ENCODE assay signal across 8 cellular contexts in the genomic region with DNA sequence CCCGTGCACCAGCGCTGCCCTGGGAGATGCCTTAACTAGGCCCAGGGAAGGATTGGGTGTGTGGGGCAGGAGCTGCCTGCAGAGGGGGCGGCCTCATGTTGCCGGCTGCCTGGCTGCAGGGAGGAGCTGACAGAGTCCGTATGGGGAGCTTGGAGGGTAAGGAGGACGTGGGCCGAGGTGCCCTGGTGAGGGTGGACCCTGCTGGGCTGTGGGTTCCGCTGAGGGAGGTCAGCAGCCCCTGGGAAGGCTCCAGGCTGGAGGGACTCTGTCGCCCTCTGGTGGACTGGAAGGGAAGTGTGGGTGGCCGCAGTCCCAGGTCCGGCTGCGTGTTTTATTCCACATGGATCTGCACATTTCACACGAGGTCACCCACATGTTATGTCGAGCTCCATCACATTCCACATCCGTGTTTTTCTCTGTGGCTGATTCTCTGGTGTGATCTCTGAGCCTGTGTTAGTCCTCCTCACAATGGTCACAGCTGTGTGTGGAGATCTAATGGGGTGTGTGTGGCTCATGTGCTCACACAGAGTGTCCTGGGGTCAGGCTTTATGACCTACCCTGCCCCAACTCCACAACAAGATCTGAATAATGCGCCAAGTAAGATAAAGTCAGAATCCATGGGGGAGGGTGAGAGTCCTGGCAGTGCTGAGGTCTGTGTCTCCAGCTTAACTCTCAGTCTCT. TPM values are rescaled to one million over a fixed set of nuclear protein-coding genes. Genes with fewer than 3 reads are reported as not detected.
DNase-seq lines count a peak whose midpoint lies in the region; ATAC-seq, FAIRE-seq and TF ChIP-seq lines count a peak whose summit lies in the region.

No MANE protein-coding gene starts in this region.

- peaks cover 0 to 4% of the 10 kb centered on the region in 2 experiments; a peak in 1 of 4 replicates for H3K27me3 ChIP-seq in GM12878 (replicated peaks in 1 of 2; ENCODE audit: control insufficient read depth in 2 of 2, insufficient read depth in 2 of 2, low read length in 1 of 2)

- in situ Hi-C loops in SK-MEL-5 (cut with HindIII; ENCODE audit: low pct_unique_long_range_greater_than_20kb, low sequenced_read_pairs), result no loop called here
- in situ Hi-C loops in GM12878 (cut with MboI), result no loop called here

- SMC1A ChIA-PET in GM12878 (lab: Charles Lee; ENCODE audit: uncharacterized antibody, unreplicated experiment), result interaction anchor here (1.1 kb wide), 2 partner anchors 30 to 147 kb away, joined by 4 to 5 read pairs; no protein-coding TSS in a partner anchor

- WGBS in GM12878 (ENCODE audit: insufficient coverage, insufficient replicate concordance, low lambda C conversion rate, missing lambda C conversion rate), result 8% methylated on average over 16 of the region's 16 CpGs

- H3K4me2 ChIP-seq in GM12878 (ENCODE audit: control insufficient read depth, insufficient read depth), result no peak overlapping the region

- H3K9me3 ChIP-seq in GM12878 (replicated peaks; ENCODE audit: control insufficient read depth, insufficient read depth, low read length), result no peaks in the 10 kb centered on the region

- H2AFZ ChIP-seq in GM12878 (ENCODE audit: control insufficient read depth, low read depth, low read length), result no peak overlapping the region

- no peak for TF ChIP-seq POLR2A in GM12878 (IDR thresholded peaks at IDR 0.05; ENCODE audit: low read depth, low read length)

- BruUV-seq in GM12878 (replicated peaks; lab: Mats Ljungman, UMichigan), result no TSS peak

- POLR2A ChIA-PET in AG04449 (lab: Yijun Ruan, JAX), result no interaction called here
- POLR2A ChIA-PET in GM12878 (lab: Charles Lee), result no interaction called here

- no peaks in the 10 kb centered on the region for H4K20me1 ChIP-seq in GM12878 (ENCODE audit: control insufficient read depth, insufficient read depth)

- intact Hi-C loops in GM12878 (cut with micrococcal nuclease; ENCODE audit: unreplicated experiment), result loop anchor here (1.0 kb wide), 2 partner anchors 33 to 146 kb away; no protein-coding TSS in a partner anchor

- DNase-seq in AG04449 (ENCODE audit: low read depth, low spot score), result no peak
- peak; percentile 39 for DNase-seq in SK-MEL-5 (ENCODE audit: low read depth, low spot score)
- no peak for DNase-seq in GM12878 (ENCODE audit: low read depth, low spot score)
- DNase-seq in left lobe of liver (ENCODE audit: low spot score), result no peak
- DNase-seq in stimulated activated CD8-positive, alpha-beta memory T cell treated with anti-CD3 and anti-CD28 coated beads, Interleukin-2, amount 100 ng/mL, for 1 hour (ENCODE audit: low read depth in 2 of 2), result peak; percentile 10 to 14

- TF ChIP-seq CTCF in AG04449 (IDR thresholded peaks at IDR 0.05; ENCODE audit: insufficient read depth, low read length, missing control alignments), result peak; percentile 86
- TF ChIP-seq CTCF in GM12874 (IDR thresholded peaks at IDR 0.05; ENCODE audit: insufficient read depth, low read depth, low read length), result peak; percentile 98
- TF ChIP-seq CTCF in GM12878 (IDR thresholded peaks at IDR 0.05 in 2 of 3, conservative IDR thresholded peaks at IDR 0.05 in 1 of 3; ENCODE audit: control insufficient read depth in 2 of 3, extremely low read depth in 1 of 3, insufficient read depth in 1 of 3, low read depth in 3 of 3, low read length in 3 of 3), result peak; percentile 80 to 96 (median 91)

- H3K36me3 ChIP-seq in GM12878 (ENCODE audit: control insufficient read depth in 2 of 2, insufficient read depth in 2 of 2, low read length in 1 of 2), result no peaks in the 10 kb centered on the region

- ATAC-seq in GM12878, result peak; percentile 83
- peak; percentile 93 for ATAC-seq in left lobe of liver
- ATAC-seq in HG03039 (IDR thresholded peaks at IDR 0.05; ENCODE audit: unreplicated experiment), result no peak
- no peak for ATAC-seq in HG03025 (IDR thresholded peaks at IDR 0.05; ENCODE audit: low FRiP score, unreplicated experiment)

- CTCF ChIA-PET in AG04449 (lab: Yijun Ruan, JAX), result interaction anchor here (0.5 to 3.3 kb wide), 28 partner anchors 10 to 1514 kb away, joined by 3 to 34 read pairs (median 5); no protein-coding TSS in a partner anchor
- CTCF ChIA-PET in GM12878 (lab: Yijun Ruan, JAX), result interaction anchor here (0.6 to 3.3 kb wide), 14 partner anchors 9 to 162 kb away, joined by 3 to 31 read pairs (median 4); no protein-coding TSS in a partner anchor

- H3K4me3 ChIP-seq in AG04449 (ENCODE audit: low read depth, low read length) (no peak overlapping the region), GM12878 (no peak overlapping the region)

- peak; percentile 57 for TF ChIP-seq RAD21 in GM12878 (IDR thresholded peaks at IDR 0.05; ENCODE audit: insufficient read depth, low read depth, low read length)

- TF ChIP-seq EP300 in GM12878 (IDR thresholded peaks at IDR 0.05; ENCODE audit: borderline replicate concordance in 1 of 2, control insufficient read depth in 1 of 2, low read depth in 2 of 2, low read length in 2 of 2), result no peak

- no peak overlapping the region for H3K9ac ChIP-seq in GM12878 (ENCODE audit: control insufficient read depth, insufficient read depth, low read length)

- no peaks in the 10 kb centered on the region for H3K79me2 ChIP-seq in GM12878 (ENCODE audit: control insufficient read depth, insufficient read depth, low read length)

- H3K4me1 ChIP-seq in GM12878 (ENCODE audit: control insufficient read depth, insufficient read depth, low read length), result no peaks in the 10 kb centered on the region

- RAD21 ChIA-PET in GM12878 (lab: Charles Lee; ENCODE audit: unreplicated experiment), result no interaction called here

- H3K27ac ChIP-seq in GM12878 (ENCODE audit: control insufficient read depth, insufficient read depth), result no peak overlapping the region

- FAIRE-seq in GM12878 (lab: Jason Lieb, UNC), result peak; percentile 75

TF ChIP-seq in GM12878, 131 proteins besides CTCF, POLR2A, EP300 and RAD21 (continues in another document):
- TF ChIP-seq, protein P1, sequence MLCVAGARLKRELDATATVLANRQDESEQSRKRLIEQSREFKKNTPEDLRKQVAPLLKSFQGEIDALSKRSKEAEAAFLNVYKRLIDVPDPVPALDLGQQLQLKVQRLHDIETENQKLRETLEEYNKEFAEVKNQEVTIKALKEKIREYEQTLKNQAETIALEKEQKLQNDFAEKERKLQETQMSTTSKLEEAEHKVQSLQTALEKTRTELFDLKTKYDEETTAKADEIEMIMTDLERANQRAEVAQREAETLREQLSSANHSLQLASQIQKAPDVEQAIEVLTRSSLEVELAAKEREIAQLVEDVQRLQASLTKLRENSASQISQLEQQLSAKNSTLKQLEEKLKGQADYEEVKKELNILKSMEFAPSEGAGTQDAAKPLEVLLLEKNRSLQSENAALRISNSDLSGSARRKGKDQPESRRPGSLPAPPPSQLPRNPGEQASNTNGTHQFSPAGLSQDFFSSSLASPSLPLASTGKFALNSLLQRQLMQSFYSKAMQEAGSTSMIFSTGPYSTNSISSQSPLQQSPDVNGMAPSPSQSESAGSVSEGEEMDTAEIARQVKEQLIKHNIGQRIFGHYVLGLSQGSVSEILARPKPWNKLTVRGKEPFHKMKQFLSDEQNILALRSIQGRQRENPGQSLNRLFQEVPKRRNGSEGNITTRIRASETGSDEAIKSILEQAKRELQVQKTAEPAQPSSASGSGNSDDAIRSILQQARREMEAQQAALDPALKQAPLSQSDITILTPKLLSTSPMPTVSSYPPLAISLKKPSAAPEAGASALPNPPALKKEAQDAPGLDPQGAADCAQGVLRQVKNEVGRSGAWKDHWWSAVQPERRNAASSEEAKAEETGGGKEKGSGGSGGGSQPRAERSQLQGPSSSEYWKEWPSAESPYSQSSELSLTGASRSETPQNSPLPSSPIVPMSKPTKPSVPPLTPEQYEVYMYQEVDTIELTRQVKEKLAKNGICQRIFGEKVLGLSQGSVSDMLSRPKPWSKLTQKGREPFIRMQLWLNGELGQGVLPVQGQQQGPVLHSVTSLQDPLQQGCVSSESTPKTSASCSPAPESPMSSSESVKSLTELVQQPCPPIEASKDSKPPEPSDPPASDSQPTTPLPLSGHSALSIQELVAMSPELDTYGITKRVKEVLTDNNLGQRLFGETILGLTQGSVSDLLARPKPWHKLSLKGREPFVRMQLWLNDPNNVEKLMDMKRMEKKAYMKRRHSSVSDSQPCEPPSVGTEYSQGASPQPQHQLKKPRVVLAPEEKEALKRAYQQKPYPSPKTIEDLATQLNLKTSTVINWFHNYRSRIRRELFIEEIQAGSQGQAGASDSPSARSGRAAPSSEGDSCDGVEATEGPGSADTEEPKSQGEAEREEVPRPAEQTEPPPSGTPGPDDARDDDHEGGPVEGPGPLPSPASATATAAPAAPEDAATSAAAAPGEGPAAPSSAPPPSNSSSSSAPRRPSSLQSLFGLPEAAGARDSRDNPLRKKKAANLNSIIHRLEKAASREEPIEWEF (IDR thresholded peaks at IDR 0.05; ENCODE audit: insufficient replicate concordance, low read depth, low read length), result no peak
- TF ChIP-seq CHD4 (IDR thresholded peaks at IDR 0.05) (no peak), RUNX3 (IDR thresholded peaks at IDR 0.05; ENCODE audit: low read length) (0 out of 2 replicates have a peak, but pooled peaks have one; percentile 13), NR2F1 (conservative IDR thresholded peaks at IDR 0.05) (no peak), BCL11A (IDR thresholded peaks at IDR 0.05; ENCODE audit: low read depth, low read length) (no peak)
- TF ChIP-seq, protein P2, sequence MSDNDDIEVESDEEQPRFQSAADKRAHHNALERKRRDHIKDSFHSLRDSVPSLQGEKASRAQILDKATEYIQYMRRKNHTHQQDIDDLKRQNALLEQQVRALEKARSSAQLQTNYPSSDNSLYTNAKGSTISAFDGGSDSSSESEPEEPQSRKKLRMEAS (IDR thresholded peaks at IDR 0.05; ENCODE audit: low read depth, low read length), result no peak

RNA-seq across cellular contexts. Expression of a gene that starts 1.8 kb away (rescaled TPM):
- not detected in 2 replicates for total RNA-seq in SK-MEL-5 (2014; rRNA removed; shearing (Covaris generic))
- not detected in 2 replicates for polyA plus RNA-seq in SK-MEL-5 (2015; cell fraction: cytosol; rRNA removed)
- polyA plus RNA-seq in SK-MEL-5 (2015; cell fraction: nucleus; rRNA removed), result not detected in 2 replicates
- not detected in 2 replicates for total RNA-seq in GM12878 (2013; cell fraction: nucleolus; rRNA removed)
- not detected in 2 replicates for total RNA-seq in GM12878 (2014; rRNA removed)
- total RNA-seq in GM12878 (2014; rRNA removed; fragmentation: Illumina TruSeq; extraction: Trizol), result not detected in 2 replicates
- not detected in 2 replicates for total RNA-seq in GM12878 (2021)
- polyA plus RNA-seq in GM12878 (2011; ENCODE audit: low read depth), result not detected
- not detected in 2 replicates for polyA plus RNA-seq in GM12878 (2011; rRNA removed)
- not detected in 2 replicates for polyA plus RNA-seq in GM12878 (2011; cell fraction: cytosol; rRNA removed)
- not detected in 2 replicates for polyA plus RNA-seq in GM12878 (2011; cell fraction: nucleus; rRNA removed)
- polyA plus RNA-seq in GM12878 (2012), result not detected in 2 replicates
- not detected in 2 replicates for polyA plus RNA-seq in GM12878 (2014; fragmentation: Illumina TruSeq; extraction: Trizol)
- polyA plus RNA-seq in GM12878 (2014; fragmentation: Nextera tagmentation; extraction: Ambion mirVana), result under 1 TPM in 1 of 2 experiments, not detected in 1; 0.06 TPM
- not detected in 2 replicates for polyA plus RNA-seq in GM12878 (2014; rRNA removed)
- not detected for polyA plus RNA-seq in GM12878 (2016; fragmentation: Nextera tagmentation; extraction: Ambion mirVana)
- not detected in 2 replicates for polyA minus RNA-seq in GM12878 (2011; rRNA and poly(A)+ RNA removed)
- polyA minus RNA-seq in GM12878 (2011; cell fraction: cytosol; rRNA and poly(A)+ RNA removed), result not detected in 2 replicates
- not detected in 2 replicates for polyA minus RNA-seq in GM12878 (2011; cell fraction: nucleus; rRNA and poly(A)+ RNA removed)
- total RNA-seq in left lobe of liver, result 0.33 TPM

Comparison
In these comparisons a context has a peak if more than half of its experiments do, and no peak if none do; other contexts are left out.
1. DNase-seq: peak in SK-MEL-5 (single experiment) and stimulated activated CD8-positive, alpha-beta memory T cell treated with anti-CD3 and anti-CD28 coated beads, Interleukin-2, amount 100 ng/mL, for 1 hour (2 of 2); none in AG04449 (single experiment), GM12878 (single experiment) and left lobe of liver (single experiment).
2. ATAC-seq: peak in GM12878 (single experiment) and left lobe of liver (single experiment); none in HG03039 (single experiment) and HG03025 (single experiment).
3. Peak in every context shown above with its lines, with median percentiles within 50 percentile points of each other: CTCF ChIP-seq.